ENCODE assay signal across 9 cellular contexts in the genomic region with DNA sequence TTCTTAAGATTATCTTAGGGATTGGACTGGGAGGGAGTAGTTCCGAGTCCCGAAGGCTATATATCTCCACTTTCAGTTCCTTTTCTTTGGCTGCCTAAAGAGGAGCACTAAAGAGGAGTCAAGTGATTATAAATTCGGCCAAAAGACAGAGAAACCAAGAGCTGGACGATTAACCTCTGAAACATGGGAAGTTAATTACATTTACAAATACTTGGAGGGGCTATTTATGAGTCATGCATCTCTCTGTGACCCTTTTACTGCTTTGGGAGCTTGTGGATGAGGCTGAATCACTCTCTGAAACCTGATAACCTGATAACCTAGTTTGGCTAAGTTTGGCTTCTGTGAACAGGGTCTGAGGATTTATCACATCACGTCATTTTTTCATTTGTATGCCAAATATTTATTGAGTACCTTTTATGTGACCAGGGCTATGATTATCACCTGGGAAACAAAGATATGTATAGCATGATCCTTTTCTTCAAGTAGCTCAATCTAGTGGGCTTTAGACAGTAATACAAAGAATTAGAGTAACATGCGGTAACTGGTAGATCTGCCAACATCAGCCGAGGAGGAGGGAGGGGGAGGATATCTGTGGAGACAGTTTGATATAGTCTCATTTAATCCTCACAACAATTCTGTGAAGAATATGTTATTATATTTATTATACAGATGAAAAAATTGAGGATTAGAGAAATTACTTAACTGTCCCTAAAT.
A peak's percentile ranks its signal among the peaks of the same experiment; 100 is the strongest.
DNase-seq lines count a peak whose midpoint lies in the region; ATAC-seq and TF ChIP-seq lines count a peak whose summit lies in the region.
"Had no signal": no experiment of that assay in that cellular context is flagged by ENCODE, and none has a peak within 500 bp of the region (broad histone marks: within the 10 kb centered on the region; RNA-seq: fewer than 3 reads in every experiment).

No MANE protein-coding gene starts in this region.

- ATAC-seq in GM18907 (IDR thresholded peaks at IDR 0.05; ENCODE audit: unreplicated experiment): no peak
- ATAC-seq in GM19328 (IDR thresholded peaks at IDR 0.05; ENCODE audit: unreplicated experiment): no peak

- CTCF ChIA-PET in AG04450 (lab: Charles Lee): interaction anchor here (1.0 to 2.5 kb wide), 4 partner anchors 28 to 709 kb away, joined by 3 to 7 read pairs (median 5); no protein-coding TSS in a partner anchor

- no peaks in the 10 kb centered on the region for H3K27me3 ChIP-seq in AG04450 (ENCODE audit: control insufficient read depth, insufficient read depth, low read length)

- DNase-seq in AG04450 (ENCODE audit: low read depth, low spot score) (peak; percentile 46), NCI-H146 treated with DMSO at 0.1 percent for 48 hours (lab: John Stamatoyannopoulos, UW; ENCODE audit: unreplicated experiment) (peak; percentile 71), caudate nucleus (lab: John Stamatoyannopoulos, UW) (no peak), mesothelial cell of epicardium (ENCODE audit: low spot score in 2 of 2, unreplicated experiment in 2 of 2) (no peak), SW480 (ENCODE audit: low spot score) (no peak), AML-193 (lab: John Stamatoyannopoulos, UW) (no peak)
- DNase-seq: T-helper 1 cell had no signal

- POLR2A ChIA-PET in AG04450 (lab: Yijun Ruan, JAX): no interaction called here

- H3K27ac ChIP-seq in AG04450 (ENCODE audit: low read depth, low read length) (peak overlapping the region; percentile 32), caudate nucleus (ENCODE audit: low read depth, low read length) (peak overlapping the region; percentile 34)

- peaks cover 32% of the 10 kb centered on the region for H3K4me1 Mint-ChIP-seq in mesothelial cell of epicardium

- H3K27ac Mint-ChIP-seq in mesothelial cell of epicardium: peak overlapping the region; percentile 84

- H3K27me3 Mint-ChIP-seq in mesothelial cell of epicardium (ENCODE audit: low read depth): no peaks in the 10 kb centered on the region

- no peaks in the 10 kb centered on the region for H3K36me3 Mint-ChIP-seq in mesothelial cell of epicardium

- peak overlapping the region; percentile 31 for H3K4me3 ChIP-seq in AG04450 (ENCODE audit: low read depth, low read length)

- H3K9me3 ChIP-seq in AG04450 (ENCODE audit: control insufficient read depth, insufficient read depth, low read length): no peaks in the 10 kb centered on the region

- no peaks in the 10 kb centered on the region for H3K9me3 Mint-ChIP-seq in mesothelial cell of epicardium

- no peak overlapping the region for H3K4me3 Mint-ChIP-seq in mesothelial cell of epicardium

- TF ChIP-seq CTCF in AG04450 (IDR thresholded peaks at IDR 0.05; ENCODE audit: low read depth, low read length) (no peak), mesothelial cell of epicardium (IDR thresholded peaks at IDR 0.05; ENCODE audit: unreplicated experiment) (no peak)

Comparison
In these comparisons a context has a peak if more than half of its experiments do, and no peak if none do; other contexts are left out.
1. DNase-seq: peak in AG04450 (single experiment) and NCI-H146 treated with DMSO at 0.1 percent for 48 hours (single experiment); none in caudate nucleus (0 of 61), mesothelial cell of epicardium (0 of 2), SW480 (single experiment) and AML-193 (0 of 2).